11 cellular contexts compared by ENCODE assay signal in genomic region chr15:45618813-45619212, GRCh38. TPM values are rescaled to one million over a fixed set of nuclear protein-coding genes. Genes with fewer than 3 reads are reported as not detected.
DNase-seq lines count a peak whose midpoint lies in the region; ATAC-seq and TF ChIP-seq lines count a peak whose summit lies in the region.
"Had no signal": no experiment of that assay in that cellular context is flagged by ENCODE, and none has a peak within 500 bp of the region (broad histone marks: within the 10 kb centered on the region; RNA-seq: fewer than 3 reads in every experiment).

No MANE protein-coding gene starts in this region.

- H3K36me3 ChIP-seq in Loucy (ENCODE audit: insufficient read depth, low read length) (no peaks in the 10 kb centered on the region), RWPE2 (ENCODE audit: low read depth) (no peaks in the 10 kb centered on the region), osteoblast (ENCODE audit: insufficient read depth, low read length) (no peaks in the 10 kb centered on the region), GM23248 (ENCODE audit: low read depth) (no peaks in the 10 kb centered on the region)

- no peak; the same call in 2 of the 3 replicates for ATAC-seq in RWPE2 (ENCODE audit: low read depth)
- no peak for ATAC-seq in Right ventricle myocardium inferior

- H4K20me1 ChIP-seq in Loucy (ENCODE audit: insufficient read depth, low read length, poor library complexity, severe bottlenecking) (no peaks in the 10 kb centered on the region), osteoblast (ENCODE audit: insufficient read depth, low read length) (no peaks in the 10 kb centered on the region), GM23248 (ENCODE audit: insufficient read depth) (no peaks in the 10 kb centered on the region)

- TF ChIP-seq CTCF in Loucy (conservative IDR thresholded peaks at IDR 0.05; ENCODE audit: low read length) (peak; percentile 52), RWPE2 (IDR thresholded peaks at IDR 0.05; ENCODE audit: poor library complexity, severe bottlenecking) (peak; percentile 26), osteoblast (IDR thresholded peaks at IDR 0.05; ENCODE audit: extremely low read depth, low read depth, low read length) (peak; percentile 8)

- H3K27ac ChIP-seq in RWPE2 (ENCODE audit: poor library complexity, severe bottlenecking) (no peak overlapping the region), osteoblast (ENCODE audit: low read depth, low read length) (no peak overlapping the region), GM23248 (no peak overlapping the region)
- H3K27ac ChIP-seq: SK-N-MC, skin epidermis had no signal

- H3K79me2 ChIP-seq in Loucy (ENCODE audit: insufficient read depth, low read length) (no peaks in the 10 kb centered on the region), osteoblast (ENCODE audit: insufficient read depth, low read length) (no peaks in the 10 kb centered on the region), GM23248 (ENCODE audit: insufficient read depth) (no peaks in the 10 kb centered on the region)

- H2AFZ ChIP-seq in Loucy (ENCODE audit: low read length) = no peak overlapping the region
- no peak overlapping the region for H2AFZ ChIP-seq in osteoblast (ENCODE audit: low read length)
- no peak overlapping the region for H2AFZ ChIP-seq in GM23248

- peaks cover 6% of the 10 kb centered on the region for H3K9me3 Mint-ChIP-seq in activated CD4-positive, alpha-beta T cell treated with anti-CD3 and anti-CD28 coated beads, Interleukin-2, amount 10 ng/mL, durations not matched to agents 24 days and 14 days

- intact Hi-C loops in activated CD4-positive, alpha-beta T cell treated with anti-CD3 and anti-CD28 coated beads, Interleukin-2, amount 10 ng/mL, durations not matched to agents 24 days and 14 days (cut with micrococcal nuclease) = no loop called here
- intact Hi-C loops in Right ventricle myocardium inferior (cut with DNase I) = no loop called here

- H3K4me3 ChIP-seq in Loucy (ENCODE audit: low read length, poor library complexity, severe bottlenecking) = no peak overlapping the region
- H3K4me3 ChIP-seq in RWPE2 (ENCODE audit: severe bottlenecking) = no peak overlapping the region
- H3K4me3 ChIP-seq in osteoblast (ENCODE audit: insufficient read depth, low read length) = no peak overlapping the region
- no peak overlapping the region for H3K4me3 ChIP-seq in GM23248
- H3K4me3 ChIP-seq: SK-N-MC, skin epidermis had no signal

- H3F3A ChIP-seq in Loucy (ENCODE audit: low read depth) = no peaks in the 10 kb centered on the region
- peaks cover 10% of the 10 kb centered on the region; the same call in 1 of the 2 replicates for H3F3A ChIP-seq in GM23248 (ENCODE audit: insufficient read depth)

- H3K4me3 Mint-ChIP-seq in activated CD4-positive, alpha-beta T cell treated with anti-CD3 and anti-CD28 coated beads, Interleukin-2, amount 10 ng/mL, durations not matched to agents 24 days and 14 days = no peak overlapping the region

- no peaks in the 10 kb centered on the region for H3K9me3 ChIP-seq in Loucy (ENCODE audit: insufficient read depth, low read depth, low read length)
- H3K9me3 ChIP-seq in RWPE2 (ENCODE audit: severe bottlenecking) = no peaks in the 10 kb centered on the region
- H3K9me3 ChIP-seq in osteoblast (ENCODE audit: low read depth, low read length) = no peaks in the 10 kb centered on the region
- no peaks in the 10 kb centered on the region for H3K9me3 ChIP-seq in GM23248 (ENCODE audit: low read depth)

- H3K9me2 ChIP-seq in Loucy (replicated peaks; ENCODE audit: low read depth, low read length) = no peaks in the 10 kb centered on the region
- no peaks in the 10 kb centered on the region for H3K9me2 ChIP-seq in GM23248 (ENCODE audit: insufficient read depth)

- H3K9ac ChIP-seq in Loucy (ENCODE audit: low read depth, low read length, poor library complexity, severe bottlenecking) (no peak overlapping the region), GM23248 (no peak overlapping the region)

- in situ Hi-C loops in GM23248 (cut with MboI) = loop anchor here (25.0 kb wide), 1 partner anchor 432 kb away; the partner anchor contains the start of gene SHF

- DNase-seq in activated CD4-positive, alpha-beta T cell treated with anti-CD3 and anti-CD28 coated beads, Interleukin-2, amount 10 ng/mL, durations not matched to agents 24 days and 14 days = peak; percentile 61
- DNase-seq in activated CD4-positive, alpha-beta T cell treated with anti-CD3 and anti-CD28 coated beads for 4 hours = no peak
- DNase-seq in RWPE2 (ENCODE audit: low spot score) = no peak
- no peak for DNase-seq in osteoblast (ENCODE audit: insufficient read length, low spot score, missing footprints)
- DNase-seq in GM23248 = no peak
- DNase-seq in Right ventricle myocardium inferior (ENCODE audit: missing footprints) = no peak
- DNase-seq in mesenteric fat pad (ENCODE audit: low spot score) = no peak
- DNase-seq: NCI-H1105 treated with DMSO at 0.1 percent for 48 hours had no signal

- peaks cover 14% of the 10 kb centered on the region for H3K27me3 Mint-ChIP-seq in activated CD4-positive, alpha-beta T cell treated with anti-CD3 and anti-CD28 coated beads, Interleukin-2, amount 10 ng/mL, durations not matched to agents 24 days and 14 days

- no peak overlapping the region for H3K4me2 ChIP-seq in Loucy (ENCODE audit: low read depth, low read length, poor library complexity, severe bottlenecking)
- H3K4me2 ChIP-seq in osteoblast (ENCODE audit: insufficient read depth, low read length) = no peak overlapping the region
- H3K4me2 ChIP-seq in GM23248 (ENCODE audit: unreplicated experiment) = no peak overlapping the region

- no peaks in the 10 kb centered on the region for H3K27me3 ChIP-seq in Loucy (ENCODE audit: insufficient read depth, low read length, poor library complexity, severe bottlenecking)
- H3K27me3 ChIP-seq in RWPE2 (ENCODE audit: insufficient read depth, poor library complexity, severe bottlenecking) = no peaks in the 10 kb centered on the region
- no peaks in the 10 kb centered on the region for H3K27me3 ChIP-seq in osteoblast (ENCODE audit: insufficient read depth, low read length)
- no peaks in the 10 kb centered on the region for H3K27me3 ChIP-seq in GM23248 (replicated peaks; ENCODE audit: insufficient read depth)

- peaks cover 2% of the 10 kb centered on the region for H3K4me1 Mint-ChIP-seq in activated CD4-positive, alpha-beta T cell treated with anti-CD3 and anti-CD28 coated beads, Interleukin-2, amount 10 ng/mL, durations not matched to agents 24 days and 14 days

- no peaks in the 10 kb centered on the region for H3K36me3 Mint-ChIP-seq in activated CD4-positive, alpha-beta T cell treated with anti-CD3 and anti-CD28 coated beads, Interleukin-2, amount 10 ng/mL, durations not matched to agents 24 days and 14 days (ENCODE audit: low read depth)

- 94% methylated on average over 5 of the region's 5 CpGs for WGBS in GM23248 (ENCODE audit: low coverage in 1 of 2, low lambda C conversion rate in 2 of 2, missing lambda C conversion rate in 2 of 2), 2 experiments

- no peak overlapping the region for H3K27ac Mint-ChIP-seq in activated CD4-positive, alpha-beta T cell treated with anti-CD3 and anti-CD28 coated beads, Interleukin-2, amount 10 ng/mL, durations not matched to agents 24 days and 14 days

- H3K4me1 ChIP-seq in Loucy (ENCODE audit: insufficient read depth, low read length, poor library complexity, severe bottlenecking) (no peaks in the 10 kb centered on the region), RWPE2 (ENCODE audit: insufficient read depth, poor library complexity, severe bottlenecking) (no peaks in the 10 kb centered on the region), osteoblast (ENCODE audit: insufficient read depth, low read length) (no peaks in the 10 kb centered on the region), GM23248 (ENCODE audit: insufficient read depth) (no peaks in the 10 kb centered on the region)

RNA-seq across cellular contexts. Expression of gene SQOR, which starts 16.0 kb away (rescaled TPM):
- 103 and 108 TPM in 2 replicates for total RNA-seq in activated CD4-positive, alpha-beta T cell treated with anti-CD3 and anti-CD28 coated beads, Interleukin-2, amount 10 ng/mL, durations not matched to agents 24 days and 14 days
- total RNA-seq in osteoblast (122 and 134 TPM in 2 replicates), Right ventricle myocardium inferior (21.5 TPM), mesenteric fat pad (62.1 TPM)
- 19.7 and 22.0 TPM in 2 replicates for total RNA-seq in GM23248 (2014; rRNA removed; shearing (Covaris generic))
- polyA plus RNA-seq in GM23248 (2016; fragmentation: Nextera tagmentation; extraction: Ambion mirVana) = 21.9 and 22.2 TPM in 2 replicates

RNA-seq across cellular contexts. Expression of gene BLOC1S6, which starts 31.6 kb away (rescaled TPM):
- 42.8 and 44.8 TPM in 2 replicates for total RNA-seq in activated CD4-positive, alpha-beta T cell treated with anti-CD3 and anti-CD28 coated beads, Interleukin-2, amount 10 ng/mL, durations not matched to agents 24 days and 14 days
- total RNA-seq in osteoblast (103 and 104 TPM in 2 replicates), Right ventricle myocardium inferior (25.0 TPM), mesenteric fat pad (66.8 TPM)
- total RNA-seq in GM23248 (2014; rRNA removed; shearing (Covaris generic)) = 68.4 and 79.4 TPM in 2 replicates
- 46.3 and 47.6 TPM in 2 replicates for polyA plus RNA-seq in GM23248 (2016; fragmentation: Nextera tagmentation; extraction: Ambion mirVana)
